ENCODE assay signal across 8 cellular contexts in genomic region chr3:12840591-12841084, GRCh38. TPM values are rescaled to one million over a fixed set of nuclear protein-coding genes. Genes with fewer than 3 reads are reported as not detected.
DNase-seq lines count a peak whose midpoint lies in the region; ATAC-seq, FAIRE-seq and TF ChIP-seq lines count a peak whose summit lies in the region.

No MANE protein-coding gene starts in this region.

- in situ Hi-C loops in brain microvascular endothelial cell (cut with HindIII; ENCODE audit: low pct_ligation_motif_present, low sequenced_read_pairs): no loop called here

- DNase-seq in GM06990 (ENCODE audit: extremely low read depth, insufficient read length) (no peak), brain microvascular endothelial cell (no peak), mesendoderm (no peak), islet precursor cell (no peak), HTR-8/SVneo (ENCODE audit: insufficient read length, low spot score) (no peak)

- peak overlapping the region; percentile 95 for H3K56ac ChIP-seq in mesendoderm (ENCODE audit: low read length)

- H3K9ac ChIP-seq in mesendoderm (ENCODE audit: low read length): peak overlapping the region; percentile 98

- H4K5ac ChIP-seq in mesendoderm (ENCODE audit: low read length): no peak overlapping the region

- H3K36me3 ChIP-seq in GM06990 (ENCODE audit: control insufficient read depth, insufficient read depth, low read length) (peaks cover 29% of the 10 kb centered on the region), brain microvascular endothelial cell (replicated peaks) (peaks cover 53% of the 10 kb centered on the region), mesendoderm (ENCODE audit: control insufficient read depth, insufficient read depth, low read length) (peaks cover 18% of the 10 kb centered on the region)

- H3K4me3 ChIP-seq in GM06990 (replicated peaks; ENCODE audit: low read depth, low read length): peak overlapping the region; percentile 99
- peak overlapping the region; percentile 99 for H3K4me3 ChIP-seq in brain microvascular endothelial cell (ENCODE audit: low read depth, low read length)
- H3K4me3 ChIP-seq in mesendoderm (ENCODE audit: low read length): peak overlapping the region; percentile 94

- peak overlapping the region; percentile 31 for H3K18ac ChIP-seq in mesendoderm (ENCODE audit: low read length)

- H2BK15ac ChIP-seq in mesendoderm (replicated peaks; ENCODE audit: low read depth): no peak overlapping the region

- peak overlapping the region; percentile 6 for H2AK5ac ChIP-seq in mesendoderm (ENCODE audit: low read length)

- WGBS in mesendoderm (ENCODE audit: extremely low coverage, insufficient coverage, low lambda C conversion rate): no CpG with 5 or more reads among the region's 13 CpGs

- H3K27me3 ChIP-seq in GM06990 (replicated peaks; ENCODE audit: control insufficient read depth, insufficient read depth, low read length) (no peaks in the 10 kb centered on the region), brain microvascular endothelial cell (replicated peaks) (no peaks in the 10 kb centered on the region), mesendoderm (ENCODE audit: insufficient read depth, low read length, poor library complexity) (no peaks in the 10 kb centered on the region)

- peaks cover 9% of the 10 kb centered on the region for H3K4me1 ChIP-seq in mesendoderm (ENCODE audit: control insufficient read depth, low read depth, low read length)

- H3K4ac ChIP-seq in mesendoderm (ENCODE audit: low read depth, low read length): peak overlapping the region; percentile 89

- H4K8ac ChIP-seq in mesendoderm (ENCODE audit: low read depth, low read length): no peak overlapping the region

- peak overlapping the region; percentile 25 for H2BK5ac ChIP-seq in mesendoderm (ENCODE audit: low read length)

- H3K79me1 ChIP-seq in mesendoderm (ENCODE audit: low read length): peaks cover 15% of the 10 kb centered on the region

- H2BK120ac ChIP-seq in mesendoderm (ENCODE audit: low read depth, low read length): no peak overlapping the region

- peaks cover 50% of the 10 kb centered on the region for H3K79me2 ChIP-seq in mesendoderm (ENCODE audit: control insufficient read depth, insufficient read depth, low read length)

- H3K27ac ChIP-seq in brain microvascular endothelial cell: peak overlapping the region; percentile 98
- H3K27ac ChIP-seq in mesendoderm (ENCODE audit: low read depth, low read length): no peak overlapping the region

- no peak for FAIRE-seq in HTR-8/SVneo (lab: Jason Lieb, UNC)

- H3K23ac ChIP-seq in mesendoderm (ENCODE audit: low read length): peak overlapping the region; percentile 39

- peak overlapping the region; percentile 95 for H3K4me2 ChIP-seq in mesendoderm (ENCODE audit: low read length)

- TF ChIP-seq CTCF in GM06990 (IDR thresholded peaks at IDR 0.05; ENCODE audit: insufficient read depth, low read length, poor library complexity, severe bottlenecking) (no peak), brain microvascular endothelial cell (IDR thresholded peaks at IDR 0.05; ENCODE audit: low read depth, low read length, missing control alignments) (no peak)

- peak; percentile 5 for ATAC-seq in HG03280 (IDR thresholded peaks at IDR 0.05; ENCODE audit: unreplicated experiment)
- no peak for ATAC-seq in HG03039 (IDR thresholded peaks at IDR 0.05; ENCODE audit: unreplicated experiment)
- no peak for ATAC-seq in GM18519 (IDR thresholded peaks at IDR 0.05; ENCODE audit: low FRiP score, unreplicated experiment)

RNA-seq across cellular contexts. Expression of gene RPL32, which starts 0.7 kb away (rescaled TPM):
- polyA plus RNA-seq in mesendoderm (2013, experiment 1 of 2): 1,879 TPM
- polyA plus RNA-seq in mesendoderm (2013, experiment 2 of 2): 1,970 TPM

RNA-seq across cellular contexts. Expression of gene CAND2, which starts 44.2 kb away (rescaled TPM):
- 1.7 TPM for polyA plus RNA-seq in mesendoderm (2013, experiment 1 of 2)
- polyA plus RNA-seq in mesendoderm (2013, experiment 2 of 2): 1.4 TPM
